ENCODE assay signal across 8 cellular contexts in genomic region chr13:32537580-32538233, GRCh38. TPM values are rescaled to one million over a fixed set of nuclear protein-coding genes. Genes with fewer than 3 reads are reported as not detected.
DNase-seq lines count a peak whose midpoint lies in the region; ATAC-seq and TF ChIP-seq lines count a peak whose summit lies in the region.

No MANE protein-coding gene starts in this region.

- H3K36me3 ChIP-seq in HCT116 (ENCODE audit: control insufficient read depth in 1 of 2, insufficient read depth in 2 of 2, low read length in 2 of 2) (peaks cover 18 to 25% of the 10 kb centered on the region in 2 experiments), colonic mucosa (peaks cover 5% of the 10 kb centered on the region), mesodermal cell (ENCODE audit: control insufficient read depth, insufficient read depth, low read length) (peaks cover 38% of the 10 kb centered on the region)

- H3K4me1 ChIP-seq in HCT116 (ENCODE audit: control insufficient read depth in 1 of 2, insufficient read depth in 2 of 2, low read length in 2 of 2) (peaks cover 5 to 11% of the 10 kb centered on the region in 2 experiments; a peak in 2 of 4 replicates), colonic mucosa (no peaks in the 10 kb centered on the region), mesodermal cell (ENCODE audit: control insufficient read depth, insufficient read depth, low read length, poor library complexity, severe bottlenecking) (no peaks in the 10 kb centered on the region)

- peaks cover 45% of the 10 kb centered on the region for H3K4me1 Mint-ChIP-seq in stimulated activated effector memory CD8-positive, alpha-beta T cell treated with anti-CD3 and anti-CD28 coated beads, Interleukin-12 subunit alpha, Interleukin-12 subunit beta, amount 100 ng/mL, for 72 hours

- H3K9ac ChIP-seq in HCT116 (ENCODE audit: low read length) (peak overlapping the region; percentile 84), colonic mucosa (ENCODE audit: low read depth in 2 of 2, low read length in 2 of 2) (peak overlapping the region; percentile 81 to 97)

- CTCF ChIA-PET in HCT116 (lab: Charles Lee): interaction anchor here (1.2 to 1.6 kb wide), 2 partner anchors 102 to 628 kb away, joined by 4 to 5 read pairs; no protein-coding TSS in a partner anchor

- no TSS peak for BruUV-seq in HCT116 (replicated peaks; lab: Mats Ljungman, UMichigan)

- RAD21 ChIA-PET in HCT116 (lab: Charles Lee; ENCODE audit: low non-redundant PET in 1 of 2, low total read pairs in 2 of 2, uncharacterized antibody in 2 of 2, unreplicated experiment in 2 of 2): no interaction called here

- peak overlapping the region; percentile 79 for H3K4me2 ChIP-seq in HCT116 (ENCODE audit: low read length)

- no peaks in the 10 kb centered on the region for H4K20me1 ChIP-seq in HCT116 (ENCODE audit: insufficient read depth)

- WGBS in mesodermal cell (ENCODE audit: insufficient coverage in 2 of 2), 2 experiments: 32 to 41% methylated on average over 11 to 13 of the region's 25 CpGs

- H3K79me2 ChIP-seq in HCT116 (ENCODE audit: insufficient read depth, low read length): peaks cover 59% of the 10 kb centered on the region

- intact Hi-C loops in HCT116 (cut with micrococcal nuclease) (loop anchor here (5.0 kb wide), 1 partner anchor 220 kb away; the partner anchor contains the start of genes BRCA2 and ZAR1L), colonic mucosa (cut with DNase I) (loop anchor here (10.0 kb wide), 1 partner anchor 283 kb away; no protein-coding TSS in a partner anchor)

- H3K9me3 Mint-ChIP-seq in stimulated activated effector memory CD8-positive, alpha-beta T cell treated with anti-CD3 and anti-CD28 coated beads, Interleukin-12 subunit alpha, Interleukin-12 subunit beta, amount 100 ng/mL, for 72 hours: no peaks in the 10 kb centered on the region

- H3K27ac ChIP-seq in HCT116 (ENCODE audit: low read depth, low read length) (peak overlapping the region; percentile 92), colonic mucosa (peak overlapping the region; percentile 93), mesodermal cell (ENCODE audit: low read depth, low read length, severe bottlenecking) (peak overlapping the region; percentile 94)

- H3K4me3 ChIP-seq in HCT116 (replicated peaks in 1 of 2; ENCODE audit: low read depth in 1 of 2, low read length in 2 of 2) (peak overlapping the region; percentile 81 to 85), WI38 (ENCODE audit: low read depth, low read length) (peak overlapping the region; percentile 100), colonic mucosa (peak overlapping the region; percentile 75), mesodermal cell (ENCODE audit: extremely low read depth, insufficient read depth, low read length, poor library complexity, severe bottlenecking) (peak overlapping the region; percentile 91)

- DNase-seq in HCT116 (ENCODE audit: low read depth, low spot score): peak; percentile 6
- DNase-seq in colonic mucosa: peak; percentile 42
- peak in 1 of 2 donors; percentile 75 for DNase-seq in stimulated activated effector memory CD8-positive, alpha-beta T cell treated with anti-CD3 and anti-CD28 coated beads, Interleukin-12 subunit alpha, Interleukin-12 subunit beta, amount 100 ng/mL, for 72 hours (ENCODE audit: low spot score in 2 of 2)
- DNase-seq in AML-193 (lab: John Stamatoyannopoulos, UW): no peak

- no peaks in the 10 kb centered on the region for H3K9me2 ChIP-seq in HCT116 (ENCODE audit: insufficient read depth)

- peak overlapping the region; percentile 98 for H3K27ac Mint-ChIP-seq in stimulated activated effector memory CD8-positive, alpha-beta T cell treated with anti-CD3 and anti-CD28 coated beads, Interleukin-12 subunit alpha, Interleukin-12 subunit beta, amount 100 ng/mL, for 72 hours

- TF ChIP-seq CTCF in HCT116 (IDR thresholded peaks at IDR 0.05 in 2 of 3, conservative IDR thresholded peaks at IDR 0.05 in 1 of 3; ENCODE audit: borderline replicate concordance in 1 of 3, insufficient read depth in 1 of 3, low read depth in 2 of 3, low read length in 2 of 3): no peak
- no peak for TF ChIP-seq CTCF in WI38 (IDR thresholded peaks at IDR 0.05; ENCODE audit: low read depth, low read length)
- no peak for TF ChIP-seq CTCF in colonic mucosa (IDR thresholded peaks at IDR 0.05)

- peak overlapping the region; percentile 87 for H3K4me3 Mint-ChIP-seq in stimulated activated effector memory CD8-positive, alpha-beta T cell treated with anti-CD3 and anti-CD28 coated beads, Interleukin-12 subunit alpha, Interleukin-12 subunit beta, amount 100 ng/mL, for 72 hours

- POLR2A ChIA-PET in HCT116 (lab: Charles Lee): interaction anchor here (1.4 to 1.6 kb wide), 2 partner anchors 20 to 48 kb away, joined by 3 read pairs; partner anchors contain the start of gene PDS5B

- TF ChIP-seq RAD21 in HCT116 (IDR thresholded peaks at IDR 0.05; ENCODE audit: low read depth): no peak

- peaks cover 57% of the 10 kb centered on the region for H3K36me3 Mint-ChIP-seq in stimulated activated effector memory CD8-positive, alpha-beta T cell treated with anti-CD3 and anti-CD28 coated beads, Interleukin-12 subunit alpha, Interleukin-12 subunit beta, amount 100 ng/mL, for 72 hours

- ATAC-seq in HCT116 (peak; percentile 35), GM21360 (IDR thresholded peaks at IDR 0.05; ENCODE audit: unreplicated experiment) (no peak), HG03354 (IDR thresholded peaks at IDR 0.05; ENCODE audit: poor library complexity, severe bottlenecking, unreplicated experiment) (no peak)
- no peak for ATAC-seq in stimulated activated effector memory CD8-positive, alpha-beta T cell treated with anti-CD3 and anti-CD28 coated beads, Interleukin-12 subunit alpha, Interleukin-12 subunit beta, amount 100 ng/mL, for 72 hours

- TF ChIP-seq POLR2A in HCT116 (IDR thresholded peaks at IDR 0.05; ENCODE audit: borderline replicate concordance, extremely low read depth, insufficient read depth, insufficient read length): no peak

- H3K27me3 ChIP-seq in HCT116 (ENCODE audit: insufficient read depth, low read length) (no peaks in the 10 kb centered on the region), colonic mucosa (no peaks in the 10 kb centered on the region)

- no peak overlapping the region for H2AFZ ChIP-seq in HCT116 (ENCODE audit: low read depth, low read length, poor library complexity, severe bottlenecking)

- H3K9me3 ChIP-seq in HCT116 (ENCODE audit: control insufficient read depth in 1 of 2, insufficient read depth in 1 of 2, low read depth in 1 of 2, low read length in 2 of 2): no peaks in the 10 kb centered on the region
- no peaks in the 10 kb centered on the region for H3K9me3 ChIP-seq in colonic mucosa
- peaks cover 6% of the 10 kb centered on the region for H3K9me3 ChIP-seq in mesodermal cell (ENCODE audit: control insufficient read depth, low read length)

TF ChIP-seq in HCT116, 20 proteins besides CTCF, POLR2A, EP300 and RAD21:
- TF ChIP-seq SP1 (IDR thresholded peaks at IDR 0.05; ENCODE audit: low read depth): no peak
- no peak for TF ChIP-seq EGR1 (IDR thresholded peaks at IDR 0.05; ENCODE audit: low read depth)
- TF ChIP-seq MAX (IDR thresholded peaks at IDR 0.05): 0 out of 2 replicates have a peak, but pooled peaks have one; percentile 32

RNA-seq across cellular contexts. Expression of gene N4BP2L2, which starts 0.9 kb away (rescaled TPM):
- total RNA-seq in HCT116 (2021; ENCODE audit: unreplicated experiment) (92.7 TPM), colonic mucosa (10 to 100 TPM; 59.6 to 82.3 TPM)
- 28.6 and 38.0 TPM in 2 replicates for polyA plus RNA-seq in HCT116 (2012)
- 73.2 TPM for polyA plus RNA-seq in mesodermal cell (2013, experiment 1 of 2)
- 74.4 TPM for polyA plus RNA-seq in mesodermal cell (2013, experiment 2 of 2)

RNA-seq across cellular contexts. Expression of gene PDS5B, which starts 48.5 kb away (rescaled TPM):
- 26.5 TPM for total RNA-seq in HCT116 (2021; ENCODE audit: unreplicated experiment)
- 2.7 and 4.0 TPM in 2 replicates for polyA plus RNA-seq in HCT116 (2012)
- total RNA-seq in colonic mucosa: 10 to 100 TPM; 34.0 to 37.0 TPM
- polyA plus RNA-seq in mesodermal cell (2013, experiment 1 of 2): 30.6 TPM
- polyA plus RNA-seq in mesodermal cell (2013, experiment 2 of 2): 36.4 TPM

Comparison
In these comparisons a context has a peak if more than half of its experiments do, and no peak if none do; other contexts are left out.
1. DNase-seq: peak in HCT116 (single experiment) and colonic mucosa (single experiment); none in AML-193 (0 of 2).
2. Peak in every context shown above with its lines, with median percentiles within 50 percentile points of each other: H3K27ac ChIP-seq and H3K4me3 ChIP-seq.